Comparison of ENCODE assay signal across 8 cellular contexts in the genomic region with DNA sequence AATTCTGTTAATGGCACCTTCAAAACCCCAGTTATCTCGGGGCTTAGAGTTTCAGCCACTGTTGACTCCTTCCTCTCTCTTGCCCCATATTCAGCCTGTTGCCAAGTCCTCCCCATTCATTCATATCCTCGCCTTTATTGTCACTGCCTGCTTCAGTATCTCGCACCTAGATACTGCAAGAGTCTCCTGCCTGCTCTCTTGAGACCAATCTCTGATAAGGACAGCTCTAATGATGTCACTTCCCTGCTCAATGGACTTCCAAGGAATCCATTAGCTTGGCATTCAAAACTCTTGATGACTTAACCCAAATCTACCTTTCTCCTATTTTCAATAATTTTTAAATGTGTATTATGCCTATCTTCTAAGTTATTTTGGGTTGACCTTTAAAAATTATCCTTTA. TPM values are rescaled to one million over a fixed set of nuclear protein-coding genes. Genes with fewer than 3 reads are reported as not detected.
DNase-seq lines count a peak whose midpoint lies in the region; ATAC-seq and TF ChIP-seq lines count a peak whose summit lies in the region.

No MANE protein-coding gene starts in this region.

- H3F3A ChIP-seq in GM23338 (replicated peaks; ENCODE audit: low read depth), result no peaks in the 10 kb centered on the region

- 0 out of 2 replicates have a peak, but pooled peaks cover 8% of the 10 kb centered on the region for H3K79me2 ChIP-seq in GM23338 (replicated peaks; ENCODE audit: insufficient read depth)

- ATAC-seq in GM23338 (no peak), T-helper 17 cell (no peak), gastrocnemius medialis (no peak), HG03097 (IDR thresholded peaks at IDR 0.05; ENCODE audit: low FRiP score, unreplicated experiment) (no peak)

- TF ChIP-seq POLR2A in gastrocnemius medialis (IDR thresholded peaks at IDR 0.05), result no peak

- H3K4me3 Mint-ChIP-seq in GM23338 (peak overlapping the region; percentile 85), T-helper 17 cell (peak overlapping the region; percentile 71)

- H3K9me3 ChIP-seq in T-helper 17 cell (ENCODE audit: control insufficient read depth, low read length, poor library complexity, severe bottlenecking), result no peaks in the 10 kb centered on the region
- H3K9me3 ChIP-seq in gastrocnemius medialis, result no peaks in the 10 kb centered on the region

- in situ Hi-C loops in gastrocnemius medialis (cut with MboI; ENCODE audit: low sequenced_read_pairs in 4 of 4) (no loop called here), GM13976 (cut with MboI; ENCODE audit: low sequenced_read_pairs, unreplicated experiment) (no loop called here)

- H3K4me3 ChIP-seq in GM23338, result peak overlapping the region; percentile 76
- peak overlapping the region; percentile 65 for H3K4me3 ChIP-seq in fibroblast of mammary gland (ENCODE audit: control insufficient read depth, low read depth, low read length)
- H3K4me3 ChIP-seq in gastrocnemius medialis, result peak overlapping the region; percentile 66 to 75 (median 72)

- peak overlapping the region; percentile 75 for H3K4me2 ChIP-seq in GM23338

- H3K36me3 ChIP-seq in GM23338 (ENCODE audit: insufficient read depth) (no peaks in the 10 kb centered on the region; the same call in 1 of the 2 replicates), gastrocnemius medialis (no peaks in the 10 kb centered on the region)

- no peaks in the 10 kb centered on the region; the same call in 2 of the 3 replicates for H3K9me3 Mint-ChIP-seq in GM23338

- no peaks in the 10 kb centered on the region for H3K27me3 ChIP-seq in GM23338 (ENCODE audit: insufficient read depth)
- no peaks in the 10 kb centered on the region for H3K27me3 ChIP-seq in gastrocnemius medialis

- H3K27me3 Mint-ChIP-seq in GM23338 (ENCODE audit: insufficient read depth, low read depth, poor library complexity) (peaks cover 2% of the 10 kb centered on the region), T-helper 17 cell (no peaks in the 10 kb centered on the region)

- no peaks in the 10 kb centered on the region for H3K9me2 ChIP-seq in GM23338 (ENCODE audit: insufficient read depth)

- H3K4me1 ChIP-seq in GM23338 (ENCODE audit: insufficient read depth) (no peaks in the 10 kb centered on the region), gastrocnemius medialis (peaks cover 0 to 7% of the 10 kb centered on the region in 2 donors)

- intact Hi-C loops in gastrocnemius medialis (cut with DNase I; ENCODE audit: low total_unique reads), result loop anchor here (10.0 kb wide), 1 partner anchor 302 kb away; a partner anchor contains a TSS

- POLR2A ChIA-PET in RWPE1 (lab: Yijun Ruan, JAX; ENCODE audit: low non-redundant PET), result interaction anchor here (0.5 kb wide), 1 partner anchor 200 kb away, joined by 3 read pairs; no protein-coding TSS in a partner anchor

- H3K4me1 Mint-ChIP-seq in GM23338 (peaks cover 8% of the 10 kb centered on the region; the same call in 2 of the 3 replicates), T-helper 17 cell (peaks cover 5% of the 10 kb centered on the region)

- CTCF ChIA-PET in RWPE1 (lab: Yijun Ruan, JAX), result interaction anchor here (0.8 kb wide), 1 partner anchor 104 kb away, joined by 3 read pairs; no protein-coding TSS in a partner anchor

- H3K36me3 Mint-ChIP-seq in GM23338 (ENCODE audit: low read depth) (peaks cover 4% of the 10 kb centered on the region; the same call in 1 of the 3 replicates), T-helper 17 cell (ENCODE audit: low read depth) (no peaks in the 10 kb centered on the region)

- DNase-seq in GM23338 (ENCODE audit: low spot score) (no peak), T-helper 17 cell (no peak), fibroblast of mammary gland (ENCODE audit: low read depth) (no peak), gastrocnemius medialis (no peak), RWPE1 (ENCODE audit: low spot score) (no peak), GM13976 (ENCODE audit: low spot score) (no peak), NCI-H1436 (lab: John Stamatoyannopoulos, UW) (no peak)

- no peaks in the 10 kb centered on the region for H4K20me1 ChIP-seq in GM23338 (replicated peaks; ENCODE audit: insufficient read depth)

- H3K27ac Mint-ChIP-seq in GM23338 (no peak overlapping the region), T-helper 17 cell (peak overlapping the region; percentile 90)

- 0 out of 2 replicates have a peak overlapping the region, but pooled peaks have one; percentile 47 for H2AFZ ChIP-seq in GM23338

- TF ChIP-seq CTCF in GM23338 (conservative IDR thresholded peaks at IDR 0.05; ENCODE audit: low read depth in 2 of 2) (no peak), fibroblast of mammary gland (conservative IDR thresholded peaks at IDR 0.05; ENCODE audit: control insufficient read depth, insufficient read depth, low read depth, low read length) (no peak), gastrocnemius medialis (IDR thresholded peaks at IDR 0.05 in 4 of 5, conservative IDR thresholded peaks at IDR 0.05 in 1 of 5) (no peak), RWPE1 (conservative IDR thresholded peaks at IDR 0.05; ENCODE audit: low read depth) (no peak), GM13976 (IDR thresholded peaks at IDR 0.05; ENCODE audit: borderline replicate concordance, control extremely low read depth, extremely low read depth, insufficient read depth, missing control alignments) (no peak)

- H3K27ac ChIP-seq in GM23338 (ENCODE audit: low read depth) (no peak overlapping the region), gastrocnemius medialis (peak overlapping the region; percentile 84 to 96 (median 94)), RWPE1 (no peak overlapping the region)

TF ChIP-seq in GM23338, 12 proteins besides CTCF, POLR2A, EP300 and RAD21 (continues in another document):
- TF ChIP-seq, protein P1, sequence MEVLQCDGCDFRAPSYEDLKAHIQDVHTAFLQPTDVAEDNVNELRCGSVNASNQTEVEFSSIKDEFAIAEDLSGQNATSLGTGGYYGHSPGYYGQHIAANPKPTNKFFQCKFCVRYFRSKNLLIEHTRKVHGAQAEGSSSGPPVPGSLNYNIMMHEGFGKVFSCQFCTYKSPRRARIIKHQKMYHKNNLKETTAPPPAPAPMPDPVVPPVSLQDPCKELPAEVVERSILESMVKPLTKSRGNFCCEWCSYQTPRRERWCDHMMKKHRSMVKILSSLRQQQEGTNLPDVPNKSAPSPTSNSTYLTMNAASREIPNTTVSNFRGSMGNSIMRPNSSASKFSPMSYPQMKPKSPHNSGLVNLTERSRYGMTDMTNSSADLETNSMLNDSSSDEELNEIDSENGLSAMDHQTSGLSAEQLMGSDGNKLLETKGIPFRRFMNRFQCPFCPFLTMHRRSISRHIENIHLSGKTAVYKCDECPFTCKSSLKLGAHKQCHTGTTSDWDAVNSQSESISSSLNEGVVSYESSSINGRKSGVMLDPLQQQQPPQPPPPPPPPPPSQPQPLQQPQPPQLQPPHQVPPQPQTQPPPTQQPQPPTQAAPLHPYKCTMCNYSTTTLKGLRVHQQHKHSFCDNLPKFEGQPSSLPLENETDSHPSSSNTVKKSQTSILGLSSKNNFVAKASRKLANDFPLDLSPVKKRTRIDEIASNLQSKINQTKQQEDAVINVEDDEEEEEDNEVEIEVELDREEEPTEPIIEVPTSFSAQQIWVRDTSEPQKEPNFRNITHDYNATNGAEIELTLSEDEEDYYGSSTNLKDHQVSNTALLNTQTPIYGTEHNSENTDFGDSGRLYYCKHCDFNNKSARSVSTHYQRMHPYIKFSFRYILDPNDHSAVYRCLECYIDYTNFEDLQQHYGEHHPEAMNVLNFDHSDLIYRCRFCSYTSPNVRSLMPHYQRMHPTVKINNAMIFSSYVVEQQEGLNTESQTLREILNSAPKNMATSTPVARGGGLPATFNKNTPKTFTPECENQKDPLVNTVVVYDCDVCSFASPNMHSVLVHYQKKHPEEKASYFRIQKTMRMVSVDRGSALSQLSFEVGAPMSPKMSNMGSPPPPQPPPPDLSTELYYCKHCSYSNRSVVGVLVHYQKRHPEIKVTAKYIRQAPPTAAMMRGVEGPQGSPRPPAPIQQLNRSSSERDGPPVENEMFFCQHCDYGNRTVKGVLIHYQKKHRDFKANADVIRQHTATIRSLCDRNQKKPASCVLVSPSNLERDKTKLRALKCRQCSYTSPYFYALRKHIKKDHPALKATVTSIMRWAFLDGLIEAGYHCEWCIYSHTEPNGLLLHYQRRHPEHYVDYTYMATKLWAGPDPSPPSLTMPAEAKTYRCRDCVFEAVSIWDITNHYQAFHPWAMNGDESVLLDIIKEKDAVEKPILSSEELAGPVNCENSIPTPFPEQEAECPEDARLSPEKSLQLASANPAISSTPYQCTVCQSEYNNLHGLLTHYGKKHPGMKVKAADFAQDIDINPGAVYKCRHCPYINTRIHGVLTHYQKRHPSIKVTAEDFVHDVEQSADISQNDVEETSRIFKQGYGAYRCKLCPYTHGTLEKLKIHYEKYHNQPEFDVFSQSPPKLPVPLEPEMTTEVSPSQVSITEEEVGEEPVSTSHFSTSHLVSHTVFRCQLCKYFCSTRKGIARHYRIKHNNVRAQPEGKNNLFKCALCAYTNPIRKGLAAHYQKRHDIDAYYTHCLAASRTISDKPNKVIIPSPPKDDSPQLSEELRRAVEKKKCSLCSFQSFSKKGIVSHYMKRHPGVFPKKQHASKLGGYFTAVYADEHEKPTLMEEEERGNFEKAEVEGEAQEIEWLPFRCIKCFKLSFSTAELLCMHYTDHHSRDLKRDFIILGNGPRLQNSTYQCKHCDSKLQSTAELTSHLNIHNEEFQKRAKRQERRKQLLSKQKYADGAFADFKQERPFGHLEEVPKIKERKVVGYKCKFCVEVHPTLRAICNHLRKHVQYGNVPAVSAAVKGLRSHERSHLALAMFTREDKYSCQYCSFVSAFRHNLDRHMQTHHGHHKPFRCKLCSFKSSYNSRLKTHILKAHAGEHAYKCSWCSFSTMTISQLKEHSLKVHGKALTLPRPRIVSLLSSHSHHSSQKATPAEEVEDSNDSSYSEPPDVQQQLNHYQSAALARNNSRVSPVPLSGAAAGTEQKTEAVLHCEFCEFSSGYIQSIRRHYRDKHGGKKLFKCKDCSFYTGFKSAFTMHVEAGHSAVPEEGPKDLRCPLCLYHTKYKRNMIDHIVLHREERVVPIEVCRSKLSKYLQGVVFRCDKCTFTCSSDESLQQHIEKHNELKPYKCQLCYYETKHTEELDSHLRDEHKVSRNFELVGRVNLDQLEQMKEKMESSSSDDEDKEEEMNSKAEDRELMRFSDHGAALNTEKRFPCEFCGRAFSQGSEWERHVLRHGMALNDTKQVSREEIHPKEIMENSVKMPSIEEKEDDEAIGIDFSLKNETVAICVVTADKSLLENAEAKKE (CRISPR knock-in tag; IDR thresholded peaks at IDR 0.05), result no peak
- TF ChIP-seq ZNF114 (CRISPR knock-in tag; IDR thresholded peaks at IDR 0.05), result no peak

RNA-seq across cellular contexts. Expression of a gene that starts 1.1 kb away (rescaled TPM):
- 38.6 and 41.4 TPM in 2 replicates for total RNA-seq in GM23338 (2014; rRNA removed; shearing (Covaris generic))
- polyA plus RNA-seq in GM23338 (2016; fragmentation: Nextera tagmentation; extraction: Ambion mirVana), result 75.9 and 77.8 TPM in 2 replicates
- total RNA-seq in T-helper 17 cell, result 10 to 100 TPM; 75.3 to 87.2 TPM
- 10 to 100 TPM; 28.1 to 41.7 (median 35.9) TPM for total RNA-seq in gastrocnemius medialis

RNA-seq across cellular contexts. Expression of a gene that starts 8.0 kb away (rescaled TPM):
- total RNA-seq in GM23338 (2014; rRNA removed; shearing (Covaris generic)), result 42.3 and 44.3 TPM in 2 replicates
- 15.9 and 16.6 TPM in 2 replicates for polyA plus RNA-seq in GM23338 (2016; fragmentation: Nextera tagmentation; extraction: Ambion mirVana)
- total RNA-seq in T-helper 17 cell (10 to 100 TPM; 21.3 to 23.8 TPM), gastrocnemius medialis (10 to 100 TPM; 15.3 to 38.0 (median 17.3) TPM)

RNA-seq across cellular contexts. Expression of a gene that starts 33.0 kb away (rescaled TPM):
- total RNA-seq in GM23338 (2014; rRNA removed; shearing (Covaris generic)), result 10.9 and 11.6 TPM in 2 replicates
- 6.3 and 6.8 TPM in 2 replicates for polyA plus RNA-seq in GM23338 (2016; fragmentation: Nextera tagmentation; extraction: Ambion mirVana)
- total RNA-seq in T-helper 17 cell (10 to 100 TPM in 1 of 2 donors, 1 to 10 TPM in 1; 9.9 to 10.8 TPM), gastrocnemius medialis (1 to 10 TPM; 2.5 to 5.1 (median 4.3) TPM)

Comparison
In these comparisons a context has a peak if more than half of its experiments do, and no peak if none do; other contexts are left out.
1. H3K27ac ChIP-seq: peak in gastrocnemius medialis (4 of 4); none in GM23338 (single experiment) and RWPE1 (single experiment).
2. Peak in every context shown above with its lines, with median percentiles within 50 percentile points of each other: H3K4me3 ChIP-seq.